22 cellular contexts compared by ENCODE assay signal in the genomic region with DNA sequence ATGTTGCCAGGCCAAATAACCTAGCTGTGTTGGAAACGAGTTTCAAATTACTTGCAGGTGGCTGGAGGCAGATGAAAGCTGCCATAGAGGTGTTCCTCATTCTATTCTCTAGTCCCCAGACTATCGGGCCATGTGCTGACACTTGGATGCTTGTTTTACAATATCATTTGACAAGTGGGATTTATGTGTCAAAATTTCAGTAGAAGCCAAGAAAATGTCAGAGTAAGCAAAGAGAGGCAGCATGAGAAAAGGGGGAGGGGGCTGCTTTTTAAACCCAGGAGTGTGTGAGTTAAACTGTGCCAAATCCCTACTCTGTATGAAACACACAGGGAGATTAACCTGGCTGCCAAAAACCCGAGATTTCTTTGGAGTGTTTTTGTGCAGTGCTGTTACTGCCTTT.
"Had no signal": no experiment of that assay in that cellular context is flagged by ENCODE, and none has a peak within 500 bp of the region (broad histone marks: within the 10 kb centered on the region; RNA-seq: fewer than 3 reads in every experiment).

No MANE protein-coding gene starts in this region.

- H3K4me3 ChIP-seq: coronary artery, heart right ventricle, left ventricle myocardium inferior, lung, psoas muscle, testis, tibial nerve, upper lobe of right lung, vagina had no signal

- H3K36me3 Mint-ChIP-seq: natural killer cell treated with Interleukin-12 subunit alpha and Interleukin-12 subunit beta and Interleukin-15 and Interleukin-18, amount 100 ng/mL, for 72 hours; stimulated activated naive B cell treated with anti-CD40 and anti-IgM and Interleukin-4, amounts not matched to agents 10 μg/mL and 1 μg/mL and 100 μg/mL, for 72 hours had no signal

- H3K9me3 Mint-ChIP-seq: endodermal cell had no signal

- DNase-seq: effector CD4-positive, alpha-beta T cell; endodermal cell; heart right ventricle; islet precursor cell; left ventricle myocardium inferior; mesenchymal stem cell; midbrain; psoas muscle; retina; stimulated activated CD4-positive, alpha-beta T cell treated with anti-CD3 and anti-CD28 coated beads, Interleukin-2, amount 100 ng/mL, for 24 hours; stimulated activated CD4-positive, alpha-beta T cell treated with anti-CD3 and anti-CD28 coated beads, Interleukin-4, amount 100 ng/mL, for 4 hours; stimulated activated naive B cell treated with anti-CD40 and anti-IgM and Interleukin-4, amounts not matched to agents 10 μg/mL and 1 μg/mL and 100 μg/mL, for 72 hours; stimulated activated naive CD8-positive, alpha-beta T cell treated with anti-CD3 and anti-CD28 coated beads, Interleukin-15, amount 100 ng/mL, for 72 hours; testis; upper lobe of right lung had no signal

- H3K27ac Mint-ChIP-seq: endodermal cell; natural killer cell treated with Interleukin-12 subunit alpha and Interleukin-12 subunit beta and Interleukin-15 and Interleukin-18, amount 100 ng/mL, for 72 hours; stimulated activated naive B cell treated with anti-CD40 and anti-IgM and Interleukin-4, amounts not matched to agents 10 μg/mL and 1 μg/mL and 100 μg/mL, for 72 hours; stimulated activated naive CD8-positive, alpha-beta T cell treated with anti-CD3 and anti-CD28 coated beads, Interleukin-15, amount 100 ng/mL, for 72 hours had no signal

- H3K27me3 ChIP-seq: testis, tibial nerve, upper lobe of right lung, vagina had no signal

- H3K27ac ChIP-seq: coronary artery, heart right ventricle, left ventricle myocardium inferior, psoas muscle, testis, tibial nerve, upper lobe of right lung, vagina had no signal

- H3K9me3 ChIP-seq: heart right ventricle, left ventricle myocardium inferior, psoas muscle, testis, tibial nerve, upper lobe of right lung, vagina had no signal

- H3K4me1 ChIP-seq: heart right ventricle, left ventricle myocardium inferior, psoas muscle, tibial nerve, upper lobe of right lung, vagina had no signal

- H3K36me3 ChIP-seq: heart right ventricle, left ventricle myocardium inferior, tibial nerve, upper lobe of right lung, vagina had no signal

- FAIRE-seq: frontal cortex had no signal

- H3K4me3 Mint-ChIP-seq: endodermal cell; natural killer cell treated with Interleukin-12 subunit alpha and Interleukin-12 subunit beta and Interleukin-15 and Interleukin-18, amount 100 ng/mL, for 72 hours; stimulated activated naive B cell treated with anti-CD40 and anti-IgM and Interleukin-4, amounts not matched to agents 10 μg/mL and 1 μg/mL and 100 μg/mL, for 72 hours; stimulated activated naive CD8-positive, alpha-beta T cell treated with anti-CD3 and anti-CD28 coated beads, Interleukin-15, amount 100 ng/mL, for 72 hours had no signal

- ATAC-seq: heart right ventricle; natural killer cell treated with Interleukin-12 subunit alpha and Interleukin-12 subunit beta and Interleukin-15 and Interleukin-18, amount 100 ng/mL, for 72 hours; psoas muscle; sciatic nerve; stimulated activated naive B cell treated with anti-CD40 and anti-IgM and Interleukin-4, amounts not matched to agents 10 μg/mL and 1 μg/mL and 100 μg/mL, for 72 hours; stimulated activated naive CD8-positive, alpha-beta T cell treated with anti-CD3 and anti-CD28 coated beads, Interleukin-15, amount 100 ng/mL, for 72 hours; upper lobe of right lung had no signal
